Comparison of ENCODE assay signal across 16 cellular contexts in the genomic region with DNA sequence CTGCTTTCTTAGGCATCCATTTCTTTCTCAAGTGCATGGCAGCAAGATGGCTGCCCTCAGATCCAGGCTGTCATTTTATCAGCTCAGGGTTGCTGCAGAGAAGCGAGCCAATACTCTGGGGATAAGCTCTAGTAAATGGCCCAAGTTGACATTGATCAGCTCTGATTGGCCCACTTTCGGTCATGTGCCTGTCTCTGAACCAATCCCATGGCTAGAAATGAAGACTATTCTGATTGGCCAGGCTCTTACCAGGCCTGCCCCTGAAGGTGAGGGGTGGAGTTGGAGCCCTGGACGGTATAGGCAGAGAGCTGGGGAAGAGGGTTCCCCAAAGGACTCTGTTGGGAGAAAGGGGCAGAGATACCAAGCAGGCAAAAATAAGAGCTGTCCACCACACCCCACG. TPM values are rescaled to one million over a fixed set of nuclear protein-coding genes. Genes with fewer than 3 reads are reported as not detected.
DNase-seq lines count a peak whose midpoint lies in the region; ATAC-seq, FAIRE-seq and TF ChIP-seq lines count a peak whose summit lies in the region.
"Had no signal": no experiment of that assay in that cellular context is flagged by ENCODE, and none has a peak within 500 bp of the region (broad histone marks: within the 10 kb centered on the region; RNA-seq: fewer than 3 reads in every experiment).

No MANE protein-coding gene starts in this region.

- WGBS in A549 (ENCODE audit: missing lambda C conversion rate), result 33% methylated on average over 4 of the region's 4 CpGs

- TF ChIP-seq POLR2A in A549 (IDR thresholded peaks at IDR 0.05; ENCODE audit: low read length), result no peak

- H3K9me3 ChIP-seq in A549 (no peaks in the 10 kb centered on the region), DOHH2 (ENCODE audit: control insufficient read depth, insufficient read depth, low read length) (peaks cover 3% of the 10 kb centered on the region)
- H3K9me3 ChIP-seq: suprapubic skin had no signal

- no peaks in the 10 kb centered on the region for H3F3A ChIP-seq in DOHH2 (ENCODE audit: control insufficient read depth, insufficient read depth)

- H3K4me3 Mint-ChIP-seq in activated T-helper 17 cell treated with anti-CD3 and anti-CD28 coated beads, Interleukin-2, amount 50 U/mL, for 72 hours, result no peak overlapping the region
- H3K4me3 Mint-ChIP-seq in progenitor cell of endocrine pancreas (ENCODE audit: low read depth), result no peak overlapping the region
- H3K4me3 Mint-ChIP-seq: CD14-positive monocyte; dendritic cell treated with granulocyte-macrophage colony-stimulating factor and Interleukin-4, amounts not matched to agents 40 ng/mL and 50 ng/mL, for 4 days had no signal

- ATAC-seq in A549, result peak; percentile 44 to 74; a peak in 4 of 6 replicates
- ATAC-seq in activated T-helper 17 cell treated with anti-CD3 and anti-CD28 coated beads, Interleukin-2, amount 50 U/mL, for 72 hours (replicated peaks), result peak; percentile 74

- DNase-seq in A549 (ENCODE audit: low read depth in 1 of 2, low spot score in 1 of 2) (peak; percentile 20 to 60), NCI-H524 (lab: John Stamatoyannopoulos, UW) (peak; percentile 59 to 75), progenitor cell of endocrine pancreas (ENCODE audit: low spot score, unreplicated experiment) (no peak), NCI-H2029 (lab: John Stamatoyannopoulos, UW) (no peak), GOT3 (lab: John Stamatoyannopoulos, UW) (no peak)
- no peak for DNase-seq in activated naive CD4-positive, alpha-beta T cell treated with Interleukin-2 at 50 U/mL for 16 hours
- DNase-seq: anterior cingulate cortex, NCI-H2227 treated with DMSO at 0.1 percent for 48 hours, Right ventricle myocardium superior, WERI-Rb-1 had no signal

- H3K4me2 ChIP-seq in A549 (no peak overlapping the region), DOHH2 (ENCODE audit: low read length) (peak overlapping the region; percentile 38)

- no peaks in the 10 kb centered on the region for H3K9me2 ChIP-seq in DOHH2 (replicated peaks; ENCODE audit: control insufficient read depth, low read length)

- no peak for FAIRE-seq in A549 (lab: Jason Lieb, UNC)

- H3K36me3 Mint-ChIP-seq in activated T-helper 17 cell treated with anti-CD3 and anti-CD28 coated beads, Interleukin-2, amount 50 U/mL, for 72 hours (ENCODE audit: low read depth), result no peaks in the 10 kb centered on the region
- H3K36me3 Mint-ChIP-seq in progenitor cell of endocrine pancreas (ENCODE audit: insufficient read depth), result no peaks in the 10 kb centered on the region
- H3K36me3 Mint-ChIP-seq: CD14-positive monocyte had no signal

- H3K27ac Mint-ChIP-seq in activated T-helper 17 cell treated with anti-CD3 and anti-CD28 coated beads, Interleukin-2, amount 50 U/mL, for 72 hours, result no peak overlapping the region
- no peak overlapping the region for H3K27ac Mint-ChIP-seq in progenitor cell of endocrine pancreas
- H3K27ac Mint-ChIP-seq: CD14-positive monocyte; dendritic cell treated with granulocyte-macrophage colony-stimulating factor and Interleukin-4, amounts not matched to agents 40 ng/mL and 50 ng/mL, for 4 days had no signal

- no peak for TF ChIP-seq CTCF in A549 (IDR thresholded peaks at IDR 0.05)
- TF ChIP-seq CTCF in DOHH2 (IDR thresholded peaks at IDR 0.05; ENCODE audit: low read depth, low read length, poor library complexity, severe bottlenecking), result no peak
- no peak for TF ChIP-seq CTCF in progenitor cell of endocrine pancreas (IDR thresholded peaks at IDR 0.05; ENCODE audit: unreplicated experiment)

- no peak for TF ChIP-seq RAD21 in A549 (conservative IDR thresholded peaks at IDR 0.05 in 1 of 2, IDR thresholded peaks at IDR 0.05 in 1 of 2)

- H3K4me3 ChIP-seq in A549 (no peak overlapping the region), DOHH2 (ENCODE audit: low read length) (0 out of 2 replicates have a peak overlapping the region, but pooled peaks have one; percentile 30)
- H3K4me3 ChIP-seq: skin epidermis, suprapubic skin had no signal

- H3K79me2 ChIP-seq in DOHH2 (ENCODE audit: control insufficient read depth, low read length), result no peaks in the 10 kb centered on the region

- CTCF ChIA-PET in A549 (lab: Yijun Ruan, JAX), result interaction anchor here (0.6 to 5.0 kb wide), 12 partner anchors 9 to 386 kb away, joined by 3 to 36 read pairs (median 4); no protein-coding TSS in a partner anchor

- H3K4me1 ChIP-seq in A549 (peaks cover 8% of the 10 kb centered on the region; the same call in 2 of the 3 replicates), DOHH2 (ENCODE audit: control insufficient read depth, low read length) (peaks cover 10% of the 10 kb centered on the region; the same call in 1 of the 2 replicates)

- peaks cover 44% of the 10 kb centered on the region for H3K27me3 Mint-ChIP-seq in activated T-helper 17 cell treated with anti-CD3 and anti-CD28 coated beads, Interleukin-2, amount 50 U/mL, for 72 hours
- H3K27me3 Mint-ChIP-seq in progenitor cell of endocrine pancreas, result peaks cover 21% of the 10 kb centered on the region

- POLR2A ChIA-PET in A549 (lab: Yijun Ruan, JAX), result no interaction called here

- peaks cover 5% of the 10 kb centered on the region for H3K9me3 Mint-ChIP-seq in activated T-helper 17 cell treated with anti-CD3 and anti-CD28 coated beads, Interleukin-2, amount 50 U/mL, for 72 hours
- H3K9me3 Mint-ChIP-seq in progenitor cell of endocrine pancreas (ENCODE audit: low read depth), result peaks cover 5% of the 10 kb centered on the region
- H3K9me3 Mint-ChIP-seq: dendritic cell treated with granulocyte-macrophage colony-stimulating factor and Interleukin-4, amounts not matched to agents 40 ng/mL and 50 ng/mL, for 4 days had no signal

- H3K4me1 Mint-ChIP-seq in activated T-helper 17 cell treated with anti-CD3 and anti-CD28 coated beads, Interleukin-2, amount 50 U/mL, for 72 hours, result no peaks in the 10 kb centered on the region
- no peaks in the 10 kb centered on the region for H3K4me1 Mint-ChIP-seq in progenitor cell of endocrine pancreas (ENCODE audit: low read depth)
- H3K4me1 Mint-ChIP-seq: CD14-positive monocyte had no signal

- TF ChIP-seq EP300 in A549 (IDR thresholded peaks at IDR 0.05), result no peak

- no peak overlapping the region for H3K27ac ChIP-seq in A549
- H3K27ac ChIP-seq in DOHH2 (ENCODE audit: low read depth, low read length), result no peak overlapping the region
- H3K27ac ChIP-seq: skin epidermis, suprapubic skin, WERI-Rb-1 had no signal

- peaks cover 6% of the 10 kb centered on the region for H3K27me3 ChIP-seq in DOHH2 (ENCODE audit: control insufficient read depth, low read length)

- no peaks in the 10 kb centered on the region for H4K20me1 ChIP-seq in DOHH2 (ENCODE audit: control insufficient read depth, insufficient read depth, low read depth, low read length)

- no peaks in the 10 kb centered on the region for H3K36me3 ChIP-seq in DOHH2 (ENCODE audit: control insufficient read depth, low read length)
- H3K36me3 ChIP-seq: suprapubic skin, WERI-Rb-1 had no signal

TF ChIP-seq in A549, 52 proteins besides CTCF, POLR2A, EP300 and RAD21:
- TF ChIP-seq RCOR1 (IDR thresholded peaks at IDR 0.05; ENCODE audit: low read depth, low read length) (no peak), HOXB5 (CRISPR knock-in tag; IDR thresholded peaks at IDR 0.05) (no peak), CHD2 (IDR thresholded peaks at IDR 0.05; ENCODE audit: low read length, partially characterized antibody) (no peak)
- TF ChIP-seq, protein P1, sequence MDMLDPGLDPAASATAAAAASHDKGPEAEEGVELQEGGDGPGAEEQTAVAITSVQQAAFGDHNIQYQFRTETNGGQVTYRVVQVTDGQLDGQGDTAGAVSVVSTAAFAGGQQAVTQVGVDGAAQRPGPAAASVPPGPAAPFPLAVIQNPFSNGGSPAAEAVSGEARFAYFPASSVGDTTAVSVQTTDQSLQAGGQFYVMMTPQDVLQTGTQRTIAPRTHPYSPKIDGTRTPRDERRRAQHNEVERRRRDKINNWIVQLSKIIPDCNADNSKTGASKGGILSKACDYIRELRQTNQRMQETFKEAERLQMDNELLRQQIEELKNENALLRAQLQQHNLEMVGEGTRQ (IDR thresholded peaks at IDR 0.05), result peak; percentile 68

RNA-seq across cellular contexts. Expression of gene MYO1H, which starts 41.4 kb away (rescaled TPM):
- polyA plus RNA-seq in A549 (2011; rRNA removed), result not detected in 2 replicates
- not detected in 2 replicates for polyA plus RNA-seq in A549 (2012; cell fraction: cytosol; rRNA removed)
- not detected in 2 replicates for polyA plus RNA-seq in A549 (2012; cell fraction: nucleus; rRNA removed)
- not detected in 3 replicates for polyA plus RNA-seq in A549 (2017; fragmentation: RNase III; extraction: RNeasy Plus Mini Kit Qiagen cat#74134 plus additional on column Dnase treatment)
- polyA minus RNA-seq in A549 (2011; rRNA and poly(A)+ RNA removed), result not detected in 2 replicates
- not detected for total RNA-seq in activated T-helper 17 cell treated with anti-CD3 and anti-CD28 coated beads, Interleukin-2, amount 50 U/mL, for 72 hours
- total RNA-seq in progenitor cell of endocrine pancreas, result 0.51 and 0.77 TPM in 2 replicates
- polyA plus RNA-seq: CD14-positive monocyte had no signal

Comparison
In these comparisons a context has a peak if more than half of its experiments do, and no peak if none do; other contexts are left out.
1. DNase-seq: peak in A549 (2 of 2) and NCI-H524 (2 of 2); none in progenitor cell of endocrine pancreas (single experiment), NCI-H2029 (single experiment), GOT3 (single experiment) and activated naive CD4-positive, alpha-beta T cell treated with Interleukin-2 at 50 U/mL for 16 hours (single experiment).